ENCODE assay signal across 15 cellular contexts in the genomic region with DNA sequence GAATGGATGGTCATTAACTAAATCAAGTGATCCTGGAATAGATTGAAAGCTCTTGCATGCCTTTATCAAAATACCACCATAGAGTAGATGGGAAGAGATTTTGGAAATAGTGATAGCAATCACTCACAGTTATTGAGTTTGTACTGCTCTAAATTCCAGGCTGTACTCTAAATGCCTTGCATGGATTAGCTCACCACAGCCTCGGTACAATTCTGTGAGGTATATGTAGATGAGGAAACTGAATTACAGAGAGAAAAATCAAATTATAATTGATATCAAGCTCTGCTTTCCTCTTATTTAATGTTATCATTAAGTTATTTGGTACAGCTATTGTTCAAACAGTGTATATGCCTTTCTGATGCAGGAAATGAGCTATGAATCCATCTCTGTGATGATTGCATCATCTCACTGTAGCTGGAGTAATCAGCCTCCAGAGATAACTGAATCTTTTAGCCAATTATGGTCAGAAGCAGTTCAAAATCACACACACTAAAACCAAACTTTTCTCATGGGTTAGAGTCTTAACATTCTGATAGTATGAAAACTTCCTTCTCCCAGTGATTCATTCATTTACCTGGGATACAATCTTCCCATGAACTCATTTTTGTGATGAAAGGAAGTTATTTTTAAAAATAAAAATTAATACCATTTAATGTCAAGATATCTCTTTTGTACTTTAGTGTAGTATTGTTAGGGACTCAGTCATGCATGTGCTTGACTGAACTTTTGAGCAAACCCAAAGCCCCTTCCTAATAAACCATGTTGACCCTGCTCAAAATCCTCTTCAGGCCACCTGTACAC. TPM values are rescaled to one million over a fixed set of nuclear protein-coding genes. Genes with fewer than 3 reads are reported as not detected.
DNase-seq lines count a peak whose midpoint lies in the region; ATAC-seq, FAIRE-seq and TF ChIP-seq lines count a peak whose summit lies in the region.
"Had no signal": no experiment of that assay in that cellular context is flagged by ENCODE, and none has a peak within 500 bp of the region (broad histone marks: within the 10 kb centered on the region; RNA-seq: fewer than 3 reads in every experiment).

No MANE protein-coding gene starts in this region.

- H3K9ac ChIP-seq in adipocyte (ENCODE audit: low read length): peak overlapping the region; percentile 45
- no peak overlapping the region for H3K9ac ChIP-seq in HepG2 (ENCODE audit: insufficient read depth, low read depth, low read length)
- H3K9ac ChIP-seq: neural progenitor cell had no signal

- H3K9me3 ChIP-seq in adipocyte (ENCODE audit: control insufficient read depth, low read length) (no peaks in the 10 kb centered on the region), HepG2 (ENCODE audit: low read length) (no peaks in the 10 kb centered on the region)
- H3K9me3 ChIP-seq: vagina had no signal

- TF ChIP-seq POLR2A in HepG2 (IDR thresholded peaks at IDR 0.05; ENCODE audit: insufficient read depth in 1 of 2, low read depth in 2 of 2, low read length in 2 of 2): no peak

- no peaks in the 10 kb centered on the region for H3K36me3 Mint-ChIP-seq in natural killer cell
- H3K36me3 Mint-ChIP-seq: neural progenitor cell had no signal

- H3K4me3 ChIP-seq in adipocyte (ENCODE audit: low read length) (peak overlapping the region; percentile 22), HepG2 (replicated peaks in 1 of 3; ENCODE audit: insufficient read depth in 1 of 3, low read depth in 2 of 3, low read length in 3 of 3) (no peak overlapping the region)
- H3K4me3 ChIP-seq: neural progenitor cell, vagina had no signal

- TF ChIP-seq CTCF in HepG2 (CRISPR knock-in tag; IDR thresholded peaks at IDR 0.05) (no peak), natural killer cell (IDR thresholded peaks at IDR 0.05) (no peak)

- DNase-seq in AG20443 (ENCODE audit: low spot score): peak; percentile 26
- peak; percentile 29 for DNase-seq in HS-27A (ENCODE audit: low read depth)
- DNase-seq in adipocyte (ENCODE audit: low read depth): peak; percentile 80
- no peak for DNase-seq in HepG2 (ENCODE audit: low spot score)
- no peak for DNase-seq in stimulated activated CD4-positive, alpha-beta T cell treated with anti-CD3 and anti-CD28 coated beads, Interleukin-12 subunit alpha, Interleukin-12 subunit beta, amount 100 ng/mL, for 4 hours
- DNase-seq in COR-L47 (lab: John Stamatoyannopoulos, UW): no peak
- no peak for DNase-seq in NCI-H774 (lab: John Stamatoyannopoulos, UW)
- no peak for DNase-seq in natural killer cell
- DNase-seq: activated CD8-positive, alpha-beta memory T cell treated with anti-CD3 and anti-CD28 coated beads for 24 hours; central memory CD4-positive, alpha-beta T cell; GF-D8; hypothalamus; NCI-H1048 had no signal

- CTCF ChIA-PET in HepG2 (lab: Yijun Ruan, JAX; ENCODE audit: low intra/inter-chr PET ratio, low total read pairs): no interaction called here

- no TSS peak for BruUV-seq in HepG2 (replicated peaks; lab: Mats Ljungman, UMichigan)

- H3K27me3 ChIP-seq in adipocyte (replicated peaks; ENCODE audit: control insufficient read depth, insufficient read depth, low read length): no peaks in the 10 kb centered on the region
- no peaks in the 10 kb centered on the region for H3K27me3 ChIP-seq in HepG2 (ENCODE audit: control insufficient read depth in 1 of 2, insufficient read depth in 2 of 2, low read length in 2 of 2)
- H3K27me3 ChIP-seq: neural progenitor cell, vagina had no signal

- no peak for TF ChIP-seq EP300 in HepG2 (IDR thresholded peaks at IDR 0.05; ENCODE audit: low read depth in 2 of 2, low read length in 2 of 2)
- TF ChIP-seq EP300 in HepG2 (CRISPR knock-in tag; IDR thresholded peaks at IDR 0.05; ENCODE audit: borderline replicate concordance): no peak

- peaks cover 51% of the 10 kb centered on the region for H3K4me1 ChIP-seq in adipocyte (ENCODE audit: control insufficient read depth, insufficient read depth, low read length)
- no peaks in the 10 kb centered on the region for H3K4me1 ChIP-seq in HepG2 (ENCODE audit: insufficient read depth, low read length)
- H3K4me1 ChIP-seq: neural progenitor cell had no signal

- FAIRE-seq in HepG2 (lab: Jason Lieb, UNC): no peak

- POLR2A ChIA-PET in HepG2 (lab: Yijun Ruan, JAX): no interaction called here

- H3K4me1 Mint-ChIP-seq in natural killer cell: no peaks in the 10 kb centered on the region

- 21% methylated on average over 1 of the region's 1 CpG for WGBS in HepG2 (ENCODE audit: low lambda C conversion rate)

- H3K79me2 ChIP-seq in HepG2 (ENCODE audit: insufficient read depth, low read length): no peaks in the 10 kb centered on the region

- H4K20me1 ChIP-seq in HepG2 (ENCODE audit: insufficient read depth, low read length): no peaks in the 10 kb centered on the region

- H3K4me2 ChIP-seq in HepG2 (ENCODE audit: low read depth, low read length): no peak overlapping the region
- H3K4me2 ChIP-seq: neural progenitor cell had no signal

- no peak overlapping the region for H3K27ac Mint-ChIP-seq in natural killer cell
- H3K27ac Mint-ChIP-seq: neural progenitor cell had no signal

- in situ Hi-C loops in HepG2 (cut with HindIII; ENCODE audit: extremely low pct_ligation_motif_present, low pct_unique_long_range_greater_than_20kb): no loop called here

- no peaks in the 10 kb centered on the region for H3K27me3 Mint-ChIP-seq in natural killer cell (ENCODE audit: low read depth in 2 of 2)

- no peak overlapping the region for H2AFZ ChIP-seq in HepG2 (ENCODE audit: low read length)
- H2AFZ ChIP-seq: neural progenitor cell had no signal

- H3K36me3 ChIP-seq in adipocyte (ENCODE audit: control insufficient read depth, insufficient read depth, low read length, severe bottlenecking) (no peaks in the 10 kb centered on the region), HepG2 (replicated peaks in 1 of 2; ENCODE audit: control insufficient read depth in 1 of 2, insufficient read depth in 2 of 2, low read length in 2 of 2) (no peaks in the 10 kb centered on the region)
- H3K36me3 ChIP-seq: neural progenitor cell, vagina had no signal

- H3K9me3 Mint-ChIP-seq in natural killer cell: no peaks in the 10 kb centered on the region
- H3K9me3 Mint-ChIP-seq: neural progenitor cell had no signal

- no peak overlapping the region for H3K4me3 Mint-ChIP-seq in natural killer cell
- H3K4me3 Mint-ChIP-seq: neural progenitor cell had no signal

- no peak for TF ChIP-seq RAD21 in HepG2 (CRISPR knock-in tag; IDR thresholded peaks at IDR 0.05)

- H3K27ac ChIP-seq in HepG2 (ENCODE audit: extremely low read length, insufficient read depth, low read length): no peak overlapping the region
- H3K27ac ChIP-seq: neural progenitor cell, vagina had no signal

- ATAC-seq in HepG2: no peak
- no peak for ATAC-seq in natural killer cell

- intact Hi-C loops in HepG2 (cut with micrococcal nuclease; ENCODE audit: unreplicated experiment) (no loop called here), natural killer cell (cut with micrococcal nuclease) (no loop called here)

TF ChIP-seq in HepG2, 621 proteins besides CTCF, POLR2A, EP300 and RAD21 (continues in another document):
- TF ChIP-seq, protein P1, sequence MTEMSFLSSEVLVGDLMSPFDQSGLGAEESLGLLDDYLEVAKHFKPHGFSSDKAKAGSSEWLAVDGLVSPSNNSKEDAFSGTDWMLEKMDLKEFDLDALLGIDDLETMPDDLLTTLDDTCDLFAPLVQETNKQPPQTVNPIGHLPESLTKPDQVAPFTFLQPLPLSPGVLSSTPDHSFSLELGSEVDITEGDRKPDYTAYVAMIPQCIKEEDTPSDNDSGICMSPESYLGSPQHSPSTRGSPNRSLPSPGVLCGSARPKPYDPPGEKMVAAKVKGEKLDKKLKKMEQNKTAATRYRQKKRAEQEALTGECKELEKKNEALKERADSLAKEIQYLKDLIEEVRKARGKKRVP (CRISPR knock-in tag; IDR thresholded peaks at IDR 0.05): peak in 1 of 2 experiments; percentile 88; a peak in 2 of 4 replicates
- TF ChIP-seq CEBPG (CRISPR knock-in tag; IDR thresholded peaks at IDR 0.05): peak; percentile 70
- no peak for TF ChIP-seq ZBTB21 (CRISPR knock-in tag; IDR thresholded peaks at IDR 0.05)
- TF ChIP-seq CEBPB (IDR thresholded peaks at IDR 0.05; ENCODE audit: borderline replicate concordance, low read depth, low read length): peak; percentile 88
- no peak for TF ChIP-seq RAD51 (IDR thresholded peaks at IDR 0.05; ENCODE audit: borderline replicate concordance)
- no peak for TF ChIP-seq NR3C1 (CRISPR knock-in tag; IDR thresholded peaks at IDR 0.05)

RNA-seq across cellular contexts. Expression of a gene that starts 52.1 kb away (rescaled TPM):
- total RNA-seq in HepG2 (2016; rRNA removed; fragmentation: Illumina TruSeq; extraction: Trizol) (1.2 and 2.2 TPM in 2 replicates), natural killer cell (1 to 10 TPM; 3.3 to 9.5 (median 4.4) TPM)
- total RNA-seq in HepG2 (2016; cell fraction: cytosol; rRNA removed; fragmentation: Illumina TruSeq; extraction: Trizol; ENCODE audit: low read depth): 1.1 TPM in 2 replicates
- total RNA-seq in HepG2 (2016; cell fraction: insoluble cytoplasmic fraction; rRNA removed; fragmentation: Illumina TruSeq; extraction: Trizol): 2.3 and 3.0 TPM in 2 replicates
- 1.4 TPM in 2 replicates for total RNA-seq in HepG2 (2016; cell fraction: membrane; rRNA removed; fragmentation: Illumina TruSeq; extraction: Trizol)
- total RNA-seq in HepG2 (2016; cell fraction: nucleus; rRNA removed; fragmentation: Illumina TruSeq; extraction: Trizol): 2.8 and 3.1 TPM in 2 replicates
- 1.9 and 2.4 TPM in 2 replicates for polyA plus RNA-seq in HepG2 (2011; rRNA removed)
- polyA plus RNA-seq in HepG2 (2011; cell fraction: cytosol; rRNA removed): 0.67 and 0.81 TPM in 2 replicates
- 9.2 and 10.0 TPM in 2 replicates for polyA plus RNA-seq in HepG2 (2011; cell fraction: nucleus; rRNA removed)
- polyA plus RNA-seq in HepG2 (2012): 1.4 and 1.6 TPM in 2 replicates
- polyA plus RNA-seq in HepG2 (2016; cell fraction: cytosol; fragmentation: Illumina TruSeq; extraction: Trizol; ENCODE audit: low read depth): 0.18 and 0.36 TPM in 2 replicates
- 0.72 and 0.83 TPM in 2 replicates for polyA plus RNA-seq in HepG2 (2016; cell fraction: insoluble cytoplasmic fraction; fragmentation: Illumina TruSeq; extraction: Trizol; ENCODE audit: low read depth)
- 0.69 and 0.73 TPM in 2 replicates for polyA plus RNA-seq in HepG2 (2016; cell fraction: membrane; fragmentation: Illumina TruSeq; extraction: Trizol; ENCODE audit: low read depth)
- 3.2 and 4.7 TPM in 2 replicates for polyA plus RNA-seq in HepG2 (2016; cell fraction: nucleus; fragmentation: Illumina TruSeq; extraction: Trizol; ENCODE audit: insufficient read depth, low read depth)
- 2.2 and 14.0 TPM in 2 replicates for polyA minus RNA-seq in HepG2 (2011; rRNA and poly(A)+ RNA removed; ENCODE audit: low replicate concordance)
- polyA minus RNA-seq in HepG2 (2011; cell fraction: cytosol; rRNA and poly(A)+ RNA removed): 1.5 and 7.3 TPM in 2 replicates
- polyA minus RNA-seq in HepG2 (2011; cell fraction: nucleus; rRNA and poly(A)+ RNA removed): 9.5 and 10.7 TPM in 2 replicates

Comparison
In these comparisons a context has a peak if more than half of its experiments do, and no peak if none do; other contexts are left out.
1. DNase-seq: peak in AG20443 (single experiment), HS-27A (single experiment) and adipocyte (single experiment); none in HepG2 (single experiment), stimulated activated CD4-positive, alpha-beta T cell treated with anti-CD3 and anti-CD28 coated beads, Interleukin-12 subunit alpha, Interleukin-12 subunit beta, amount 100 ng/mL, for 4 hours (single experiment), COR-L47 (single experiment), NCI-H774 (single experiment) and natural killer cell (single experiment).